In genomic region chr11:87369888-87370287, GRCh38 we compare ENCODE assay signal across 18 cellular contexts.
"Had no signal": no experiment of that assay in that cellular context is flagged by ENCODE, and none has a peak within 500 bp of the region (broad histone marks: within the 10 kb centered on the region; RNA-seq: fewer than 3 reads in every experiment).

No MANE protein-coding gene starts in this region.

- H3K4me3 Mint-ChIP-seq: dendritic cell treated with granulocyte-macrophage colony-stimulating factor and Interleukin-4, amounts not matched to agents 40 ng/mL and 50 ng/mL, for 4 days; natural killer cell; neural progenitor cell; stimulated activated memory B cell treated with anti-CD40 and anti-IgM and Interleukin-4, amounts not matched to agents 10 μg/mL and 1 μg/mL and 100 μg/mL, for 72 hours had no signal

- DNase-seq: cerebellar nuclear complex; heart right ventricle; hypothalamus; kidney; left cardiac atrium; mucosa of descending colon; natural killer cell; spleen; stimulated activated CD4-positive, alpha-beta T cell treated with anti-CD3 and anti-CD28 coated beads, Interleukin-15, amount 100 ng/mL, for 24 hours; stimulated activated CD4-positive, alpha-beta T cell treated with anti-CD3 and anti-CD28 coated beads, Interleukin-1b, Interleukin-23, amount 100 ng/mL, for 48 hours; stimulated activated CD4-positive, alpha-beta T cell treated with anti-CD3 and anti-CD28 coated beads, Interleukin-4, amount 100 ng/mL, for 24 hours; stomach; substantia nigra; transverse colon had no signal

- ATAC-seq: mucosa of descending colon; natural killer cell; sciatic nerve; stimulated activated memory B cell treated with anti-CD40 and anti-IgM and Interleukin-4, amounts not matched to agents 10 μg/mL and 1 μg/mL and 100 μg/mL, for 72 hours had no signal

- H3K27ac Mint-ChIP-seq: dendritic cell treated with granulocyte-macrophage colony-stimulating factor and Interleukin-4, amounts not matched to agents 40 ng/mL and 50 ng/mL, for 4 days; natural killer cell; neural progenitor cell; stimulated activated memory B cell treated with anti-CD40 and anti-IgM and Interleukin-4, amounts not matched to agents 10 μg/mL and 1 μg/mL and 100 μg/mL, for 72 hours had no signal

- H3K36me3 Mint-ChIP-seq: natural killer cell; neural progenitor cell; stimulated activated memory B cell treated with anti-CD40 and anti-IgM and Interleukin-4, amounts not matched to agents 10 μg/mL and 1 μg/mL and 100 μg/mL, for 72 hours had no signal

- H3K9me3 Mint-ChIP-seq: dendritic cell treated with granulocyte-macrophage colony-stimulating factor and Interleukin-4, amounts not matched to agents 40 ng/mL and 50 ng/mL, for 4 days; natural killer cell; neural progenitor cell; stimulated activated memory B cell treated with anti-CD40 and anti-IgM and Interleukin-4, amounts not matched to agents 10 μg/mL and 1 μg/mL and 100 μg/mL, for 72 hours had no signal

- H3K4me1 Mint-ChIP-seq: natural killer cell; stimulated activated memory B cell treated with anti-CD40 and anti-IgM and Interleukin-4, amounts not matched to agents 10 μg/mL and 1 μg/mL and 100 μg/mL, for 72 hours had no signal

- H3K27me3 Mint-ChIP-seq: dendritic cell treated with granulocyte-macrophage colony-stimulating factor and Interleukin-4, amounts not matched to agents 40 ng/mL and 50 ng/mL, for 4 days had no signal
